In the genomic region with DNA sequence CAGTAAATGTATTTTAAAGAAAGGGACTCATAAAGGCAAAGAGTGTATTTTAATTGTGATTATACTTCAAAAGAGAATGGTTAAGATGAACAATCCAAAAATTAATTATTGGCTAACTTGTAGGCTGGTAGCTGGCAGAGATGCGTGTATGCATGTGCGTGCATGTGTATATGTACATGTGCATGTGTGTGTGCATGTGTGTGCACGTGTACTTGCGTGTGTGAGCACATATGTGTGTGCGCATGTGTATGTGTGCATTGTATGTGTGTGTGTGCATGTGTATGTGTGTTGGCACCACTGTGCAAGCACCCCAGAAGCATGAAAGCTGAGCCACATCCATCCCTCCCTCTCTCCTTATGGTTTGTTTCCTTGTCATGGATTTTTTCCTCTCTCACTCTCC, we compare ENCODE assay signal across 25 cellular contexts.
"Had no signal": no experiment of that assay in that cellular context is flagged by ENCODE, and none has a peak within 500 bp of the region (broad histone marks: within the 10 kb centered on the region; RNA-seq: fewer than 3 reads in every experiment).

No MANE protein-coding gene starts in this region.

- H3K27me3 Mint-ChIP-seq: naive B cell; natural killer cell treated with Interleukin-12 subunit alpha and Interleukin-12 subunit beta and Interleukin-15 and Interleukin-18, amount 100 ng/mL, for 72 hours; type B pancreatic cell had no signal

- H3K4me1 ChIP-seq: left lung, stomach, tibial artery, vagina had no signal

- H3K4me3 ChIP-seq: left lung, lung, ovary, right atrium auricular region, skin epidermis, stomach, thoracic aorta, tibial artery, vagina had no signal

- H3K27ac ChIP-seq: left lung, ovary, skin epidermis, stomach, thoracic aorta, tibial artery, vagina had no signal

- H3K4me3 Mint-ChIP-seq: immature natural killer cell; mesothelial cell of epicardium; naive B cell; natural killer cell treated with Interleukin-12 subunit alpha and Interleukin-12 subunit beta and Interleukin-15 and Interleukin-18, amount 100 ng/mL, for 72 hours; stimulated activated naive B cell treated with anti-CD40 and anti-IgM and Interleukin-4, amounts not matched to agents 10 μg/mL and 1 μg/mL and 100 μg/mL, for 72 hours; type B pancreatic cell had no signal

- H3K36me3 Mint-ChIP-seq: immature natural killer cell; mesothelial cell of epicardium; naive B cell; natural killer cell treated with Interleukin-12 subunit alpha and Interleukin-12 subunit beta and Interleukin-15 and Interleukin-18, amount 100 ng/mL, for 72 hours; stimulated activated naive B cell treated with anti-CD40 and anti-IgM and Interleukin-4, amounts not matched to agents 10 μg/mL and 1 μg/mL and 100 μg/mL, for 72 hours; type B pancreatic cell had no signal

- H3K27me3 ChIP-seq: left lung, ovary, right atrium auricular region, stomach, tibial artery, vagina had no signal

- H3K9me3 ChIP-seq: left lung, ovary, right atrium auricular region, stomach, thoracic aorta, tibial artery, vagina had no signal

- H3K27ac Mint-ChIP-seq: immature natural killer cell; mesothelial cell of epicardium; naive B cell; natural killer cell treated with Interleukin-12 subunit alpha and Interleukin-12 subunit beta and Interleukin-15 and Interleukin-18, amount 100 ng/mL, for 72 hours; progenitor cell of endocrine pancreas; stimulated activated naive B cell treated with anti-CD40 and anti-IgM and Interleukin-4, amounts not matched to agents 10 μg/mL and 1 μg/mL and 100 μg/mL, for 72 hours; type B pancreatic cell had no signal

- FAIRE-seq: islet of Langerhans, kidney had no signal

- H3K36me3 ChIP-seq: left lung, ovary, right atrium auricular region, stomach, thoracic aorta, tibial artery, vagina had no signal

- H3K4me1 Mint-ChIP-seq: immature natural killer cell; naive B cell; stimulated activated naive B cell treated with anti-CD40 and anti-IgM and Interleukin-4, amounts not matched to agents 10 μg/mL and 1 μg/mL and 100 μg/mL, for 72 hours had no signal

- ATAC-seq: left colon; left lung; natural killer cell treated with Interleukin-12 subunit alpha and Interleukin-12 subunit beta and Interleukin-15 and Interleukin-18, amount 100 ng/mL, for 72 hours; stimulated activated naive B cell treated with anti-CD40 and anti-IgM and Interleukin-4, amounts not matched to agents 10 μg/mL and 1 μg/mL and 100 μg/mL, for 72 hours; stimulated activated naive CD8-positive, alpha-beta T cell treated with anti-CD3 and anti-CD28 coated beads, Interleukin-15, Interleukin-2, amounts not matched to agents 100 U/mL and 50 U/mL, for 24 hours had no signal

- DNase-seq: immature natural killer cell; kidney; left colon; left lung; mesendoderm; naive B cell; stimulated activated CD4-positive, alpha-beta T cell treated with anti-CD3 and anti-CD28 coated beads, Interleukin-12 subunit alpha, Interleukin-12 subunit beta, amount 100 ng/mL, for 4 hours; stimulated activated CD4-positive, alpha-beta T cell treated with anti-CD3 and anti-CD28 coated beads, Interleukin-15, amount 100 ng/mL, for 24 hours; stimulated activated CD4-positive, alpha-beta T cell treated with anti-CD3 and anti-CD28 coated beads, Interleukin-2, amount 100 ng/mL, for 24 hours; stimulated activated CD4-positive, alpha-beta T cell treated with anti-CD3 and anti-CD28 coated beads, Interleukin-4, amount 100 ng/mL, for 1 hour; stimulated activated naive B cell treated with anti-CD40 and anti-IgM and Interleukin-4, amounts not matched to agents 10 μg/mL and 1 μg/mL and 100 μg/mL, for 72 hours; stimulated activated naive CD8-positive, alpha-beta T cell treated with anti-CD3 and anti-CD28 coated beads, Interleukin-15, Interleukin-2, amounts not matched to agents 100 U/mL and 50 U/mL, for 24 hours; stomach; tibial artery had no signal
